Comparison of ENCODE assay signal across 34 cellular contexts in genomic region chr1:99502400-99502799, GRCh38.
"Had no signal": no experiment of that assay in that cellular context is flagged by ENCODE, and none has a peak within 500 bp of the region (broad histone marks: within the 10 kb centered on the region; RNA-seq: fewer than 3 reads in every experiment).

No MANE protein-coding gene starts in this region.

- H3K4me3 Mint-ChIP-seq: activated CD4-positive, alpha-beta memory T cell treated with anti-CD3 and anti-CD28 coated beads, Interleukin-2, amount 10 ng/mL, durations not matched to agents 7 days and 5 days; activated CD4-positive, alpha-beta T cell treated with anti-CD3 and anti-CD28 coated beads, Interleukin-2, amount 10 ng/mL, durations not matched to agents 24 days and 14 days; activated CD8-positive, alpha-beta memory T cell treated with anti-CD3 and anti-CD28 coated beads, Interleukin-2, amount 10 ng/mL, durations not matched to agents 7 days and 5 days; activated CD8-positive, alpha-beta T cell treated with anti-CD3 and anti-CD28 coated beads, Interleukin-2, amount 10 ng/mL, durations not matched to agents 7 days and 5 days; activated naive CD4-positive, alpha-beta T cell treated with anti-CD3 and anti-CD28 coated beads, Interleukin-2, amount 10 ng/mL, durations not matched to agents 7 days and 5 days; activated naive CD4-positive, alpha-beta T cell treated with anti-CD3 and anti-CD28 coated beads, Interleukin-2, amount 50 U/mL, for 24 hours; activated naive CD8-positive, alpha-beta T cell; activated naive CD8-positive, alpha-beta T cell treated with anti-CD3 and anti-CD28 coated beads, Interleukin-2, amount 10 ng/mL, durations not matched to agents 7 days and 5 days; activated naive CD8-positive, alpha-beta T cell treated with anti-CD3 and anti-CD28 coated beads, Interleukin-2, amount 50 U/mL, for 24 hours; activated T-cell treated with anti-CD3 and anti-CD28 coated beads, Interleukin-2, amount 50 U/mL, for 24 hours; brain; central memory CD8-positive, alpha-beta T cell; T-cell; T-helper 1 cell treated with Interleukin-12 subunit alpha and Interleukin-12 subunit beta and Interleukin-4 antibody, amounts not matched to agents 30 μg/mL and 1 μg/mL, for 36 hours; T-helper 2 cell treated with Interferon-gamma antibody and Interleukin-4, amounts not matched to agents 5 μg/mL and 100 μg/mL, for 36 hours had no signal

- H3K27ac ChIP-seq: ascending aorta, cardiac muscle cell, VCaP had no signal

- H3K4me1 Mint-ChIP-seq: activated CD4-positive, alpha-beta memory T cell treated with anti-CD3 and anti-CD28 coated beads, Interleukin-2, amount 10 ng/mL, durations not matched to agents 7 days and 5 days; activated CD4-positive, alpha-beta T cell treated with anti-CD3 and anti-CD28 coated beads, Interleukin-2, amount 10 ng/mL, durations not matched to agents 24 days and 14 days; activated CD8-positive, alpha-beta memory T cell treated with anti-CD3 and anti-CD28 coated beads, Interleukin-2, amount 10 ng/mL, durations not matched to agents 7 days and 5 days; activated naive CD4-positive, alpha-beta T cell treated with anti-CD3 and anti-CD28 coated beads, Interleukin-2, amount 10 ng/mL, durations not matched to agents 7 days and 5 days; activated naive CD4-positive, alpha-beta T cell treated with anti-CD3 and anti-CD28 coated beads, Interleukin-2, amount 50 U/mL, for 24 hours; activated naive CD8-positive, alpha-beta T cell treated with anti-CD3 and anti-CD28 coated beads, Interleukin-2, amount 10 ng/mL, durations not matched to agents 7 days and 5 days; activated naive CD8-positive, alpha-beta T cell treated with anti-CD3 and anti-CD28 coated beads, Interleukin-2, amount 50 U/mL, for 24 hours; central memory CD8-positive, alpha-beta T cell; T-cell had no signal

- H3K27me3 Mint-ChIP-seq: activated CD8-positive, alpha-beta memory T cell treated with anti-CD3 and anti-CD28 coated beads, Interleukin-2, amount 10 ng/mL, durations not matched to agents 7 days and 5 days; activated naive CD4-positive, alpha-beta T cell treated with anti-CD3 and anti-CD28 coated beads, Interleukin-2, amount 10 ng/mL, durations not matched to agents 7 days and 5 days; activated naive CD8-positive, alpha-beta T cell treated with anti-CD3 and anti-CD28 coated beads, Interleukin-2, amount 10 ng/mL, durations not matched to agents 7 days and 5 days; activated naive CD8-positive, alpha-beta T cell treated with anti-CD3 and anti-CD28 coated beads, Interleukin-2, amount 50 U/mL, for 24 hours; activated T-cell treated with anti-CD3 and anti-CD28 coated beads, Interleukin-2, amount 50 U/mL, for 24 hours; brain had no signal

- H3K4me1 ChIP-seq: ascending aorta had no signal

- H3K36me3 ChIP-seq: ascending aorta, cardiac muscle cell had no signal

- H3K27ac Mint-ChIP-seq: activated CD4-positive, alpha-beta memory T cell treated with anti-CD3 and anti-CD28 coated beads, Interleukin-2, amount 10 ng/mL, durations not matched to agents 7 days and 5 days; activated CD4-positive, alpha-beta T cell treated with anti-CD3 and anti-CD28 coated beads, Interleukin-2, amount 10 ng/mL, durations not matched to agents 24 days and 14 days; activated CD8-positive, alpha-beta memory T cell treated with anti-CD3 and anti-CD28 coated beads, Interleukin-2, amount 10 ng/mL, durations not matched to agents 7 days and 5 days; activated CD8-positive, alpha-beta T cell treated with anti-CD3 and anti-CD28 coated beads, Interleukin-2, amount 10 ng/mL, durations not matched to agents 7 days and 5 days; activated naive CD4-positive, alpha-beta T cell treated with anti-CD3 and anti-CD28 coated beads, Interleukin-2, amount 10 ng/mL, durations not matched to agents 7 days and 5 days; activated naive CD4-positive, alpha-beta T cell treated with anti-CD3 and anti-CD28 coated beads, Interleukin-2, amount 50 U/mL, for 24 hours; activated naive CD8-positive, alpha-beta T cell; activated naive CD8-positive, alpha-beta T cell treated with anti-CD3 and anti-CD28 coated beads, Interleukin-2, amount 10 ng/mL, durations not matched to agents 7 days and 5 days; activated naive CD8-positive, alpha-beta T cell treated with anti-CD3 and anti-CD28 coated beads, Interleukin-2, amount 50 U/mL, for 24 hours; activated T-cell treated with anti-CD3 and anti-CD28 coated beads, Interleukin-2, amount 50 U/mL, for 24 hours; activated T-helper 2 cell treated with anti-CD3 and anti-CD28 coated beads, Interferon-gamma antibody, Interleukin-2, Interleukin-4, amounts not matched to agents 10 μg/mL and 5 μg/mL and 100 μg/mL, durations not matched to agents 14 hours and 24 hours and 36 hours; T-cell; T-helper 1 cell treated with Interleukin-12 subunit alpha and Interleukin-12 subunit beta and Interleukin-4 antibody, amounts not matched to agents 30 μg/mL and 1 μg/mL, for 36 hours; T-helper 2 cell treated with Interferon-gamma antibody and Interleukin-4, amounts not matched to agents 5 μg/mL and 100 μg/mL, for 36 hours had no signal

- H3K4me3 ChIP-seq: ascending aorta, cardiac muscle cell had no signal

- H3K27me3 ChIP-seq: ascending aorta, cardiac muscle cell had no signal

- DNase-seq: activated CD4-positive, alpha-beta memory T cell treated with anti-CD3 and anti-CD28 coated beads, Interleukin-2, amount 10 ng/mL, durations not matched to agents 7 days and 5 days; activated CD4-positive, alpha-beta T cell treated with anti-CD3 and anti-CD28 coated beads for 4 hours; activated CD4-positive, alpha-beta T cell treated with anti-CD3 and anti-CD28 coated beads, Interleukin-2, amount 10 ng/mL, durations not matched to agents 24 days and 14 days; activated CD4-positive, alpha-beta T cell treated with anti-CD3 and anti-CD28 coated beads, Interleukin-2, amount 50 U/mL, for 48 hours; activated CD4-positive, CD25-positive, alpha-beta regulatory T cell; activated CD8-positive, alpha-beta memory T cell treated with anti-CD3 and anti-CD28 coated beads for 24 hours; activated CD8-positive, alpha-beta memory T cell treated with anti-CD3 and anti-CD28 coated beads, Interleukin-2, amount 10 ng/mL, durations not matched to agents 7 days and 5 days; activated CD8-positive, alpha-beta memory T cell treated with anti-CD3 and anti-CD28 coated beads, Interleukin-2, amount 50 U/mL, for 48 hours; activated CD8-positive, alpha-beta T cell treated with anti-CD3 and anti-CD28 coated beads, Interleukin-2, amount 10 ng/mL, durations not matched to agents 7 days and 5 days; activated effector memory CD4-positive, alpha-beta T cell treated with Interleukin-2 at 50 U/mL for 16 hours; activated gamma-delta T cell; activated naive CD4-positive, alpha-beta T cell treated with anti-CD3 and anti-CD28 coated beads, Interleukin-2, amount 10 ng/mL, durations not matched to agents 7 days and 5 days; activated naive CD4-positive, alpha-beta T cell treated with Interleukin-2 at 50 U/mL for 16 hours; activated naive CD8-positive, alpha-beta T cell treated with anti-CD3 and anti-CD28 coated beads, Interleukin-2, amount 10 ng/mL, durations not matched to agents 7 days and 5 days; activated naive CD8-positive, alpha-beta T cell treated with anti-CD3 and anti-CD28 coated beads, Interleukin-2, amount 50 U/mL, for 24 hours; activated T-cell treated with anti-CD3 and anti-CD28 coated beads, Interleukin-2, amount 50 U/mL, for 24 hours; activated T-cell treated with anti-CD3 and anti-CD28 coated beads, Interleukin-2, amount 50 U/mL, for 48 hours; amygdala; anterior cingulate cortex; caudate nucleus; cerebellar nuclear complex; T-cell; T-helper 2 cell; T-helper 9 cell had no signal

- H3K36me3 Mint-ChIP-seq: activated CD8-positive, alpha-beta memory T cell treated with anti-CD3 and anti-CD28 coated beads, Interleukin-2, amount 10 ng/mL, durations not matched to agents 7 days and 5 days; activated naive CD4-positive, alpha-beta T cell treated with anti-CD3 and anti-CD28 coated beads, Interleukin-2, amount 10 ng/mL, durations not matched to agents 7 days and 5 days; activated naive CD4-positive, alpha-beta T cell treated with anti-CD3 and anti-CD28 coated beads, Interleukin-2, amount 50 U/mL, for 24 hours; activated naive CD8-positive, alpha-beta T cell; activated naive CD8-positive, alpha-beta T cell treated with anti-CD3 and anti-CD28 coated beads, Interleukin-2, amount 10 ng/mL, durations not matched to agents 7 days and 5 days; brain; T-cell had no signal

- H3K9me3 Mint-ChIP-seq: activated CD4-positive, alpha-beta memory T cell treated with anti-CD3 and anti-CD28 coated beads, Interleukin-2, amount 10 ng/mL, durations not matched to agents 7 days and 5 days; activated CD4-positive, alpha-beta T cell treated with anti-CD3 and anti-CD28 coated beads, Interleukin-2, amount 10 ng/mL, durations not matched to agents 24 days and 14 days; activated naive CD4-positive, alpha-beta T cell treated with anti-CD3 and anti-CD28 coated beads, Interleukin-2, amount 50 U/mL, for 24 hours; activated naive CD8-positive, alpha-beta T cell treated with anti-CD3 and anti-CD28 coated beads, Interleukin-2, amount 10 ng/mL, durations not matched to agents 7 days and 5 days; activated T-cell treated with anti-CD3 and anti-CD28 coated beads, Interleukin-2, amount 50 U/mL, for 24 hours; activated T-helper 2 cell treated with anti-CD3 and anti-CD28 coated beads, Interferon-gamma antibody, Interleukin-2, Interleukin-4, amounts not matched to agents 10 μg/mL and 5 μg/mL and 100 μg/mL, durations not matched to agents 14 hours and 24 hours and 36 hours; central memory CD8-positive, alpha-beta T cell; T-cell; T-helper 1 cell treated with Interleukin-12 subunit alpha and Interleukin-12 subunit beta and Interleukin-4 antibody, amounts not matched to agents 30 μg/mL and 1 μg/mL, for 36 hours; T-helper 2 cell treated with Interferon-gamma antibody and Interleukin-4, amounts not matched to agents 5 μg/mL and 100 μg/mL, for 36 hours had no signal

- H3K9me3 ChIP-seq: ascending aorta had no signal
